ENCODE assay signal across 8 cellular contexts in genomic region chr2:68908392-68908970, GRCh38. TPM values are rescaled to one million over a fixed set of nuclear protein-coding genes. Genes with fewer than 3 reads are reported as not detected.
DNase-seq lines count a peak whose midpoint lies in the region; ATAC-seq and TF ChIP-seq lines count a peak whose summit lies in the region.

No MANE protein-coding gene starts in this region.

- ATAC-seq in GM21515 (IDR thresholded peaks at IDR 0.05; ENCODE audit: unreplicated experiment) (peak; percentile 97), Panc1 (peak; percentile 58; the same call in 1 of the 2 replicates), Right ventricle myocardium superior (ENCODE audit: poor library complexity) (peak; percentile 74)
- ATAC-seq in activated T-cell treated with anti-CD3 and anti-CD28 coated beads, Interleukin-2, amount 50 U/mL, for 72 hours (replicated peaks in 1 of 2) = peak; percentile 92 to 93

- H3K9me3 ChIP-seq in Panc1 (ENCODE audit: control insufficient read depth, insufficient read depth, low read depth, low read length) = no peaks in the 10 kb centered on the region

- CTCF ChIA-PET in Panc1 (lab: Charles Lee) = interaction anchor here (1.2 kb wide), 3 partner anchors 23 to 445 kb away, joined by 3 read pairs; no protein-coding TSS in a partner anchor

- in situ Hi-C loops in Panc1 (cut with HindIII; ENCODE audit: low pct_unique_long_range_greater_than_20kb, low sequenced_read_pairs) = no loop called here

- peak overlapping the region; percentile 57 to 66 for H3K4me3 Mint-ChIP-seq in activated T-cell treated with anti-CD3 and anti-CD28 coated beads, Interleukin-2, amount 50 U/mL, for 72 hours

- no peaks in the 10 kb centered on the region for H3K36me3 ChIP-seq in Panc1 (ENCODE audit: control insufficient read depth, insufficient read depth, low read length)

- no peaks in the 10 kb centered on the region for H3K27me3 ChIP-seq in Panc1 (ENCODE audit: control insufficient read depth, insufficient read depth, low read length)

- H3K4me1 Mint-ChIP-seq in activated T-cell treated with anti-CD3 and anti-CD28 coated beads, Interleukin-2, amount 50 U/mL, for 72 hours (ENCODE audit: low read depth) = peaks cover 32% of the 10 kb centered on the region

- DNase-seq in DMS 273 treated with DMSO at 0.1 percent for 48 hours (lab: John Stamatoyannopoulos, UW) (peak; percentile 8), HT1080 (ENCODE audit: low read depth) (peak; percentile 94), Panc1 (ENCODE audit: low read depth, low spot score) (no peak), Right ventricle myocardium superior (peak; percentile 78), foreskin melanocyte (no peak)
- DNase-seq in activated T-cell treated with anti-CD3 and anti-CD28 coated beads, Interleukin-2, amount 50 U/mL, for 72 hours = peak; percentile 84
- DNase-seq in stimulated activated CD4-positive, alpha-beta T cell treated with anti-CD3 and anti-CD28 coated beads, Interleukin-12 subunit alpha, Interleukin-12 subunit beta, amount 100 ng/mL, for 24 hours (ENCODE audit: low read depth in 2 of 2) = peak; percentile 64 to 77

- POLR2A ChIA-PET in Panc1 (lab: Charles Lee) = no interaction called here

- no peaks in the 10 kb centered on the region for H3K4me1 ChIP-seq in Panc1 (ENCODE audit: control insufficient read depth, insufficient read depth, low read length)

- intact Hi-C loops in Panc1 (cut with micrococcal nuclease; ENCODE audit: unreplicated experiment) (loop anchor here (5.0 kb wide), 1 partner anchor 156 kb away; no protein-coding TSS in a partner anchor), Right ventricle myocardium superior (cut with DNase I) (no loop called here)

- no peaks in the 10 kb centered on the region for H3K36me3 Mint-ChIP-seq in activated T-cell treated with anti-CD3 and anti-CD28 coated beads, Interleukin-2, amount 50 U/mL, for 72 hours (ENCODE audit: insufficient read depth in 2 of 2)

- H3K27ac Mint-ChIP-seq in activated T-cell treated with anti-CD3 and anti-CD28 coated beads, Interleukin-2, amount 50 U/mL, for 72 hours = peak overlapping the region; percentile 66

- no peak for TF ChIP-seq CTCF in Panc1 (IDR thresholded peaks at IDR 0.05)

- no peak overlapping the region for H3K27ac ChIP-seq in Panc1 (ENCODE audit: low read length)

- no peak overlapping the region for H3K4me3 ChIP-seq in Panc1 (ENCODE audit: low read depth in 2 of 2, low read length in 2 of 2)

- H3K27me3 Mint-ChIP-seq in activated T-cell treated with anti-CD3 and anti-CD28 coated beads, Interleukin-2, amount 50 U/mL, for 72 hours (ENCODE audit: low read depth) = no peaks in the 10 kb centered on the region

- H3K9me3 Mint-ChIP-seq in activated T-cell treated with anti-CD3 and anti-CD28 coated beads, Interleukin-2, amount 50 U/mL, for 72 hours = no peaks in the 10 kb centered on the region

- BruUV-seq in Panc1 (replicated peaks; lab: Mats Ljungman, UMichigan) = no TSS peak

RNA-seq across cellular contexts. Expression of gene BMP10, which starts 37.3 kb away (rescaled TPM):
- not detected in 2 replicates for total RNA-seq in HT1080 (2014; rRNA removed; shearing (Covaris generic))
- polyA plus RNA-seq in HT1080 (2015; cell fraction: cytosol; rRNA removed) = not detected in 2 replicates
- not detected in 2 replicates for polyA plus RNA-seq in HT1080 (2015; cell fraction: nucleus; rRNA removed)
- total RNA-seq in Panc1 (2021; ENCODE audit: unreplicated experiment) = not detected
- polyA plus RNA-seq in Panc1 (2012; ENCODE audit: insufficient read length) = not detected
- not detected for total RNA-seq in activated T-cell treated with anti-CD3 and anti-CD28 coated beads, Interleukin-2, amount 50 U/mL, for 72 hours
- not detected for total RNA-seq in Right ventricle myocardium superior

RNA-seq across cellular contexts. Expression of gene GKN2, which starts 44.2 kb away (rescaled TPM):
- not detected in 2 replicates for total RNA-seq in HT1080 (2014; rRNA removed; shearing (Covaris generic))
- not detected in 2 replicates for polyA plus RNA-seq in HT1080 (2015; cell fraction: cytosol; rRNA removed)
- not detected in 2 replicates for polyA plus RNA-seq in HT1080 (2015; cell fraction: nucleus; rRNA removed)
- total RNA-seq in Panc1 (2021; ENCODE audit: unreplicated experiment) (not detected), Right ventricle myocardium superior (not detected)
- not detected for polyA plus RNA-seq in Panc1 (2012; ENCODE audit: insufficient read length)
- total RNA-seq in activated T-cell treated with anti-CD3 and anti-CD28 coated beads, Interleukin-2, amount 50 U/mL, for 72 hours = not detected

Comparison
In these comparisons a context has a peak if more than half of its experiments do, and no peak if none do; other contexts are left out.
1. DNase-seq: peak in DMS 273 treated with DMSO at 0.1 percent for 48 hours (single experiment), HT1080 (single experiment), activated T-cell treated with anti-CD3 and anti-CD28 coated beads, Interleukin-2, amount 50 U/mL, for 72 hours (2 of 2), Right ventricle myocardium superior (single experiment) and stimulated activated CD4-positive, alpha-beta T cell treated with anti-CD3 and anti-CD28 coated beads, Interleukin-12 subunit alpha, Interleukin-12 subunit beta, amount 100 ng/mL, for 24 hours (2 of 2); none in Panc1 (single experiment) and foreskin melanocyte (single experiment).
2. Peak in every context shown above with its lines, with median percentiles within 50 percentile points of each other: ATAC-seq.